Comparison of ENCODE assay signal across 1 cellular context in the genomic region with DNA sequence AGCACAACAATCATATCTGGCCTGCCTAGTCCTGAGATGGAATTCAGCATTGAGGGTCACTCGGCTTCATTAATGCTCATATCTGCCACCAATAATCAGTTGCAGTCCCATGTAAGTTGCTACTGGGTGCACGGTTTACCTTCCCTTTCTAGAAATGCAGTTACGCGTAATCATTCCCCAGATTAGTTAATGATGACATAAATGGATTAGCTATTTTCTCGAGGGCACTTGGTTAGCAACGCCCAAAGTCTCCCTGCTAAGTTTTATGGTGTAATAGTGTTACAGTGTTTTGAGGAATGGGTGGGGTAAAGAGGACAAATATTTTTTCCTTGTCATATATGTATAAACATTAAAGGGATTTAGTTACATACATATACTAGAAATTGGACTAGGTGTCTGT.
TF ChIP-seq lines count a peak whose summit lies in the region.

No MANE protein-coding gene starts in this region.

TF ChIP-seq in H1, 55 proteins besides CTCF, POLR2A, EP300 and RAD21 (continued from another document):
- TF ChIP-seq BRCA1 (IDR thresholded peaks at IDR 0.05; ENCODE audit: low read depth, low read length) (no peak), CEBPB (IDR thresholded peaks at IDR 0.05; ENCODE audit: low read depth, low read length) (no peak), KDM1A (IDR thresholded peaks at IDR 0.05; ENCODE audit: borderline replicate concordance, low read length) (no peak)
